1 cellular context compared by ENCODE assay signal in the genomic region with DNA sequence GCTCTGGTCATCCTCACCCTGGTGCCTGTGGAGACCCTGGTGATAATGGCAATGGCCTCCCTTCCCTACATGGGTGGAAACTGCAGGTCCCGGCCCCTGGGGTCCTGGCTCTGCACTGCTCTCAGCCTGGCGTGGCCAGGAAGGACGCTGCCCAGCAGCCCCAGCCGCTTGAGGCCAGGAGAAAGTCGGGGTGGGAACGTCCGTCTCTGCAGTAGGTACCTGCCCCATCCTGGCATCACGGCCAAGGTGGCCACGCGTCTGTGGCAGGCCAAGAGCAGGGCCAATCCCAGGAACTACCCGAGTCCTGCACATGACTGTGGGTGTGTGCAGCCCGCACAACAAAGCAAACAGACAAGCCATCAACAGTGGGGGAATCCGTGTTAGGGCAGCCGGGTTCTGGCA.
TF ChIP-seq lines count a peak whose summit lies in the region.

No MANE protein-coding gene starts in this region.

TF ChIP-seq in IMR-90, 13 proteins besides CTCF, POLR2A, EP300 and RAD21:
- TF ChIP-seq, protein P1, sequence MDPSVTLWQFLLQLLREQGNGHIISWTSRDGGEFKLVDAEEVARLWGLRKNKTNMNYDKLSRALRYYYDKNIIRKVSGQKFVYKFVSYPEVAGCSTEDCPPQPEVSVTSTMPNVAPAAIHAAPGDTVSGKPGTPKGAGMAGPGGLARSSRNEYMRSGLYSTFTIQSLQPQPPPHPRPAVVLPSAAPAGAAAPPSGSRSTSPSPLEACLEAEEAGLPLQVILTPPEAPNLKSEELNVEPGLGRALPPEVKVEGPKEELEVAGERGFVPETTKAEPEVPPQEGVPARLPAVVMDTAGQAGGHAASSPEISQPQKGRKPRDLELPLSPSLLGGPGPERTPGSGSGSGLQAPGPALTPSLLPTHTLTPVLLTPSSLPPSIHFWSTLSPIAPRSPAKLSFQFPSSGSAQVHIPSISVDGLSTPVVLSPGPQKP (IDR thresholded peaks at IDR 0.05; ENCODE audit: borderline replicate concordance, low read depth, low read length): no peak
- TF ChIP-seq SMC3 (IDR thresholded peaks at IDR 0.05; ENCODE audit: low read depth, low read length) (no peak), CHD1 (IDR thresholded peaks at IDR 0.05; ENCODE audit: low read depth, low read length) (no peak), RCOR1 (IDR thresholded peaks at IDR 0.05; ENCODE audit: insufficient replicate concordance, low read length) (no peak), CEBPB (IDR thresholded peaks at IDR 0.05; ENCODE audit: low read depth, low read length) (no peak), FOS (IDR thresholded peaks at IDR 0.05; ENCODE audit: low read depth, low read length) (no peak)
TF ChIP-seq in IMR-90: peak in this region for 0.
